ENCODE assay signal across 23 cellular contexts in the genomic region with DNA sequence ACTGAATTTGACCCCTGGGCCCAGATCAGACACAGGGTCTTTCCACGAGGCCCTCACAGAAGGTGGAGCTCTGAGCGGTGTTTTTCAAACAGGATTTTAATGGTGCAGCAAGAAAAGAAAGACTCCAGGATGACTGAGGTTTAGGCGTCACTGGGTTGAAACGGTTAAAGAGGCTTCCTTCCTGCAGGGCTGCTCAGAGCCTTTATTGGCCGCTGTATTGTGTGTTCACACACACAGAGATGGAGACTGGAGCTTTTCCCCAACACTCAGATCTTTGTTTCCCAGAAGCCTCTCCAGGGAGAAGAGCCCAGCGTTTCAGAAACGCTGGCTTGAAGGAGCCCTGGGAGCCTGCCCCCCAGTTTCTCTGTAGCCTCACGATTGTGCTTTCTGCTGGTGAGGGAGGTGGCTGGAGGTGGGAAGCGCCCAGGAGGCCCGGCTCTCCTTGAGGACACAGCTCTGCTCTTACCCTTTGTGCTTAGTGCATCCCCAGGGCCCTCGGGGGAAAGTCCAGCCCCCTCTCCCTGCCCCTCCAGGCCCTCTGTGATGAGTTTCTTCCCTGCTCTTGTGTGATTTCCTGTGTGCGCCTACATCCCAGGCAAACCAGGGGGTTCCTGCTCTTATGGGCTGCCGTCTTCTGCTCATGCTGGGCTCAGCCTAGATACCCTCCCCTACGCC. TPM values are rescaled to one million over a fixed set of nuclear protein-coding genes. Genes with fewer than 3 reads are reported as not detected.
DNase-seq lines count a peak whose midpoint lies in the region; ATAC-seq and TF ChIP-seq lines count a peak whose summit lies in the region.
"Had no signal": no experiment of that assay in that cellular context is flagged by ENCODE, and none has a peak within 500 bp of the region (broad histone marks: within the 10 kb centered on the region; RNA-seq: fewer than 3 reads in every experiment).

No MANE protein-coding gene starts in this region.

- H2AFZ ChIP-seq in Loucy (ENCODE audit: low read length), result no peak overlapping the region

- POLR2A ChIA-PET in activated CD4-positive, alpha-beta T cell treated with anti-CD3 and anti-CD28 coated beads, Interleukin-2, amount 10 ng/mL, durations not matched to agents 7 days and 5 days (lab: Charles Lee), result no interaction called here

- no peak overlapping the region for H3K4me3 ChIP-seq in Loucy (ENCODE audit: low read length, poor library complexity, severe bottlenecking)
- no peak overlapping the region for H3K4me3 ChIP-seq in suprapubic skin
- H3K4me3 ChIP-seq: A549, coronary artery, right atrium auricular region, SK-N-MC, transverse colon had no signal

- 80% methylated on average over 14 of the region's 14 CpGs for WGBS in suprapubic skin

- no peak for TF ChIP-seq EP300 in suprapubic skin (IDR thresholded peaks at IDR 0.05)

- ATAC-seq in GM19455 (IDR thresholded peaks at IDR 0.05; ENCODE audit: unreplicated experiment), result no peak

- no peak for TF ChIP-seq CTCF in Loucy (conservative IDR thresholded peaks at IDR 0.05; ENCODE audit: low read length)
- no peak for TF ChIP-seq CTCF in suprapubic skin (IDR thresholded peaks at IDR 0.05)

- no peaks in the 10 kb centered on the region for H3K9me2 ChIP-seq in Loucy (replicated peaks; ENCODE audit: low read depth, low read length)

- CTCF ChIA-PET in activated CD4-positive, alpha-beta T cell treated with anti-CD3 and anti-CD28 coated beads, Interleukin-2, amount 10 ng/mL, durations not matched to agents 7 days and 5 days (lab: Charles Lee), result interaction anchor here (1.4 to 2.4 kb wide), 3 partner anchors 70 to 276 kb away, joined by 3 to 7 read pairs (median 6); no protein-coding TSS in a partner anchor

- no peaks in the 10 kb centered on the region for H3F3A ChIP-seq in Loucy (ENCODE audit: low read depth)

- H3K27ac ChIP-seq in suprapubic skin, result no peak overlapping the region
- H3K27ac ChIP-seq: A549, brain microvascular endothelial cell, coronary artery, right atrium auricular region, SK-N-MC, transverse colon had no signal

- H3K4me3 Mint-ChIP-seq in activated CD4-positive, alpha-beta T cell treated with anti-CD3 and anti-CD28 coated beads, Interleukin-2, amount 10 ng/mL, durations not matched to agents 7 days and 5 days, result no peak overlapping the region
- H3K4me3 Mint-ChIP-seq: stimulated activated naive CD8-positive, alpha-beta T cell treated with anti-CD3 and anti-CD28 coated beads, Interleukin-15, Interleukin-2, amounts not matched to agents 100 ng/mL and 50 ng/mL, for 24 hours had no signal

- no peak for DNase-seq in activated CD4-positive, alpha-beta T cell treated with anti-CD3 and anti-CD28 coated beads, Interleukin-2, amount 10 ng/mL, durations not matched to agents 7 days and 5 days
- DNase-seq in activated CD4-positive, alpha-beta T cell treated with anti-CD3 and anti-CD28 coated beads for 4 hours, result no peak
- DNase-seq in dermis blood vessel endothelial cell (peak; percentile 61), pons (ENCODE audit: low spot score) (peak; percentile 37), HPDE6-E6E7 (ENCODE audit: extremely low spot score) (no peak), suprapubic skin (ENCODE audit: low spot score in 2 of 2) (no peak)
- DNase-seq: activated CD4-positive, CD25-positive, alpha-beta regulatory T cell; brain microvascular endothelial cell; kidney glomerular epithelial cell; mesenchymal stem cell; NCI-H1092 treated with DMSO at 0.1 percent for 48 hours; NCI-H2081 treated with DMSO at 0.1 percent for 48 hours; NCI-H510A treated with DMSO at 0.1 percent for 48 hours; stimulated activated CD4-positive, alpha-beta T cell treated with anti-CD3 and anti-CD28 coated beads, Interleukin-12 subunit alpha, Interleukin-12 subunit beta, amount 100 ng/mL, for 4 hours; stimulated activated CD4-positive, alpha-beta T cell treated with anti-CD3 and anti-CD28 coated beads, Interleukin-4, amount 100 ng/mL, for 4 hours; transverse colon had no signal

- peaks cover 11% of the 10 kb centered on the region for H3K4me1 ChIP-seq in Loucy (ENCODE audit: insufficient read depth, low read length, poor library complexity, severe bottlenecking)
- H3K4me1 ChIP-seq in suprapubic skin, result peaks cover 5% of the 10 kb centered on the region
- H3K4me1 ChIP-seq: A549 had no signal

- no peak for TF ChIP-seq POLR2A in suprapubic skin (IDR thresholded peaks at IDR 0.05)

- peak overlapping the region; percentile 46 for H3K4me2 ChIP-seq in Loucy (ENCODE audit: low read depth, low read length, poor library complexity, severe bottlenecking)
- H3K4me2 ChIP-seq: A549 had no signal

- H3K9me3 ChIP-seq in Loucy (ENCODE audit: insufficient read depth, low read depth, low read length) (no peaks in the 10 kb centered on the region), suprapubic skin (no peaks in the 10 kb centered on the region)
- H3K9me3 ChIP-seq: A549, right atrium auricular region, transverse colon had no signal

- H3K36me3 Mint-ChIP-seq in activated CD4-positive, alpha-beta T cell treated with anti-CD3 and anti-CD28 coated beads, Interleukin-2, amount 10 ng/mL, durations not matched to agents 7 days and 5 days (ENCODE audit: low read depth), result peaks cover 46% of the 10 kb centered on the region

- H3K27me3 ChIP-seq in Loucy (ENCODE audit: insufficient read depth, low read length, poor library complexity, severe bottlenecking) (no peaks in the 10 kb centered on the region), suprapubic skin (no peaks in the 10 kb centered on the region)
- H3K27me3 ChIP-seq: brain microvascular endothelial cell, right atrium auricular region, transverse colon had no signal

- no peaks in the 10 kb centered on the region for H3K79me2 ChIP-seq in Loucy (ENCODE audit: insufficient read depth, low read length)

- no peaks in the 10 kb centered on the region for H3K9me3 Mint-ChIP-seq in activated CD4-positive, alpha-beta T cell treated with anti-CD3 and anti-CD28 coated beads, Interleukin-2, amount 10 ng/mL, durations not matched to agents 7 days and 5 days
- H3K9me3 Mint-ChIP-seq: stimulated activated naive CD8-positive, alpha-beta T cell treated with anti-CD3 and anti-CD28 coated beads, Interleukin-15, Interleukin-2, amounts not matched to agents 100 ng/mL and 50 ng/mL, for 24 hours had no signal

- H3K36me3 ChIP-seq in Loucy (ENCODE audit: insufficient read depth, low read length), result peaks cover 71% of the 10 kb centered on the region; the same call in 1 of the 2 replicates
- H3K36me3 ChIP-seq in suprapubic skin, result no peaks in the 10 kb centered on the region
- H3K36me3 ChIP-seq: brain microvascular endothelial cell, right atrium auricular region, transverse colon had no signal

- H3K27me3 Mint-ChIP-seq in activated CD4-positive, alpha-beta T cell treated with anti-CD3 and anti-CD28 coated beads, Interleukin-2, amount 10 ng/mL, durations not matched to agents 7 days and 5 days, result no peaks in the 10 kb centered on the region
- H3K27me3 Mint-ChIP-seq: stimulated activated naive CD8-positive, alpha-beta T cell treated with anti-CD3 and anti-CD28 coated beads, Interleukin-15, Interleukin-2, amounts not matched to agents 100 ng/mL and 50 ng/mL, for 24 hours had no signal

- peaks cover 39% of the 10 kb centered on the region for H3K4me1 Mint-ChIP-seq in activated CD4-positive, alpha-beta T cell treated with anti-CD3 and anti-CD28 coated beads, Interleukin-2, amount 10 ng/mL, durations not matched to agents 7 days and 5 days

- H4K20me1 ChIP-seq in Loucy (ENCODE audit: insufficient read depth, low read length, poor library complexity, severe bottlenecking), result no peaks in the 10 kb centered on the region

- H3K27ac Mint-ChIP-seq in activated CD4-positive, alpha-beta T cell treated with anti-CD3 and anti-CD28 coated beads, Interleukin-2, amount 10 ng/mL, durations not matched to agents 7 days and 5 days, result peak overlapping the region; percentile 91
- H3K27ac Mint-ChIP-seq: stimulated activated naive CD8-positive, alpha-beta T cell treated with anti-CD3 and anti-CD28 coated beads, Interleukin-15, Interleukin-2, amounts not matched to agents 100 ng/mL and 50 ng/mL, for 24 hours had no signal

- peak overlapping the region; percentile 55 for H3K9ac ChIP-seq in Loucy (ENCODE audit: low read depth, low read length, poor library complexity, severe bottlenecking)

RNA-seq across cellular contexts. Expression of a gene that starts 37.1 kb away (rescaled TPM):
- total RNA-seq in activated CD4-positive, alpha-beta T cell treated with anti-CD3 and anti-CD28 coated beads, Interleukin-2, amount 10 ng/mL, durations not matched to agents 7 days and 5 days, result 100 to 1,000 TPM; 496 to 540 TPM
- total RNA-seq in dermis blood vessel endothelial cell (19.9 and 90.8 TPM in 2 replicates), suprapubic skin (1 to 10 TPM; 1.1 to 6.0 (median 2.4) TPM)

Comparison
In these comparisons a context has a peak if more than half of its experiments do, and no peak if none do; other contexts are left out.
1. DNase-seq: peak in dermis blood vessel endothelial cell (single experiment) and pons (single experiment); none in activated CD4-positive, alpha-beta T cell treated with anti-CD3 and anti-CD28 coated beads, Interleukin-2, amount 10 ng/mL, durations not matched to agents 7 days and 5 days (single experiment), activated CD4-positive, alpha-beta T cell treated with anti-CD3 and anti-CD28 coated beads for 4 hours (0 of 2), HPDE6-E6E7 (single experiment) and suprapubic skin (0 of 2).